1 cellular context compared by ENCODE assay signal in the genomic region with DNA sequence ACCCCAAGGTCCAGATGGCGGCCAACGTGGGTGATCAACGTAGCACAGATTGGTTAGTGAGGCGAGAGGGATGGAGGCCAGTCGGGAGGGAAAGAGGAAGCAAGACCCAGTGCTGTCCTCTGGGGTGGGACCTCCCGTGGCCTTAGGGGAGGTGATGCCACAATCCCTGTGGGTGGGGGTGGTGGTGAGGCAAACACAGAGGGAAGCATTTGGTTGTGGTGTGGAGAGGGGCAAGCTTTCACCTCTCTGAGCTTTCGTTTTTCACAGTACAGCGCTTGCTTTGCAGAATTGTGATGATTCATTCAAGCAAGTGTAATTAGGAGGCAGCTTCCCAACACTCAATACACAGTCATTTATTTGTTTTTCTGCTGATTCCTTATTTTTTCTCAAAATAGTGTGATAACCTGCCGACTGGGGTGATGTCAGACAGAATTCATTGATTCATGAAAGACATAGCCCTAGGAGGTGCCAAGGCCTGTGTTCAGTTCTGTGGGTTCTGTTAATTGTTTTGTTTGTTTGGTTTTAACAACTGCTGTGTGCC.
TF ChIP-seq lines count a peak whose summit lies in the region.

No MANE protein-coding gene starts in this region.

TF ChIP-seq in K562, 482 proteins besides CTCF, POLR2A, EP300 and RAD21:
- TF ChIP-seq MAFG (tag; conservative IDR thresholded peaks at IDR 0.05) (peak; percentile 67), ZNF316 (IDR thresholded peaks at IDR 0.05) (peak; percentile 81), ZKSCAN1 (IDR thresholded peaks at IDR 0.05; ENCODE audit: low read depth, low read length) (no peak), EZH2 (IDR thresholded peaks at IDR 0.05; ENCODE audit: borderline replicate concordance, low read depth, low read length) (no peak), CHCHD3 (CRISPR knock-in tag; IDR thresholded peaks at IDR 0.05) (no peak), ESRRB (CRISPR knock-in tag; IDR thresholded peaks at IDR 0.05; ENCODE audit: borderline replicate concordance) (no peak), MEF2D (tag; conservative IDR thresholded peaks at IDR 0.05; ENCODE audit: low read depth) (no peak), C11orf30 (IDR thresholded peaks at IDR 0.05; ENCODE audit: low read depth) (peak; percentile 65; the same call in 1 of the 2 replicates), MYBL2 (IDR thresholded peaks at IDR 0.05; ENCODE audit: low read depth) (no peak), MYBL2 (CRISPR knock-in tag; IDR thresholded peaks at IDR 0.05; ENCODE audit: borderline replicate concordance) (no peak), SNIP1 (IDR thresholded peaks at IDR 0.05; ENCODE audit: low read depth) (no peak), DNMT1 (IDR thresholded peaks at IDR 0.05) (no peak), NFIX (CRISPR knock-in tag; IDR thresholded peaks at IDR 0.05; ENCODE audit: low read depth) (no peak), ZNF311 (CRISPR knock-in tag; IDR thresholded peaks at IDR 0.05) (no peak), EWSR1 (IDR thresholded peaks at IDR 0.05; ENCODE audit: borderline replicate concordance, low read depth, partially characterized antibody) (no peak), NR1H2 (CRISPR knock-in tag; IDR thresholded peaks at IDR 0.05) (no peak), MED1 (CRISPR knock-in tag; IDR thresholded peaks at IDR 0.05; ENCODE audit: borderline replicate concordance) (no peak), MTA2 (IDR thresholded peaks at IDR 0.05; ENCODE audit: low read depth) (no peak), GATAD2B (IDR thresholded peaks at IDR 0.05; ENCODE audit: borderline replicate concordance) (no peak), HDAC3 (IDR thresholded peaks at IDR 0.05; ENCODE audit: borderline replicate concordance, partially characterized antibody) (no peak), BCOR (IDR thresholded peaks at IDR 0.05) (no peak), BACH1 (tag; IDR thresholded peaks at IDR 0.05) (no peak)
- TF ChIP-seq, protein P1, sequence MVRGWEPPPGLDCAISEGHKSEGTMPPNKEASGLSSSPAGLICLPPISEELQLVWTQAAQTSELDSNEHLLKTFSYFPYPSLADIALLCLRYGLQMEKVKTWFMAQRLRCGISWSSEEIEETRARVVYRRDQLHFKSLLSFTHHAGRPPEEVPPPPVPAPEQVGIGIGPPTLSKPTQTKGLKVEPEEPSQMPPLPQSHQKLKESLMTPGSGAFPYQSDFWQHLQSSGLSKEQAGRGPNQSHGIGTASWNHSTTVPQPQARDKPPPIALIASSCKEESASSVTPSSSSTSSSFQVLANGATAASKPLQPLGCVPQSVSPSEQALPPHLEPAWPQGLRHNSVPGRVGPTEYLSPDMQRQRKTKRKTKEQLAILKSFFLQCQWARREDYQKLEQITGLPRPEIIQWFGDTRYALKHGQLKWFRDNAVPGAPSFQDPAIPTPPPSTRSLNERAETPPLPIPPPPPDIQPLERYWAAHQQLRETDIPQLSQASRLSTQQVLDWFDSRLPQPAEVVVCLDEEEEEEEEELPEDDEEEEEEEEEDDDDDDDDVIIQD (CRISPR knock-in tag; IDR thresholded peaks at IDR 0.05), result no peak
- TF ChIP-seq, protein P2, sequence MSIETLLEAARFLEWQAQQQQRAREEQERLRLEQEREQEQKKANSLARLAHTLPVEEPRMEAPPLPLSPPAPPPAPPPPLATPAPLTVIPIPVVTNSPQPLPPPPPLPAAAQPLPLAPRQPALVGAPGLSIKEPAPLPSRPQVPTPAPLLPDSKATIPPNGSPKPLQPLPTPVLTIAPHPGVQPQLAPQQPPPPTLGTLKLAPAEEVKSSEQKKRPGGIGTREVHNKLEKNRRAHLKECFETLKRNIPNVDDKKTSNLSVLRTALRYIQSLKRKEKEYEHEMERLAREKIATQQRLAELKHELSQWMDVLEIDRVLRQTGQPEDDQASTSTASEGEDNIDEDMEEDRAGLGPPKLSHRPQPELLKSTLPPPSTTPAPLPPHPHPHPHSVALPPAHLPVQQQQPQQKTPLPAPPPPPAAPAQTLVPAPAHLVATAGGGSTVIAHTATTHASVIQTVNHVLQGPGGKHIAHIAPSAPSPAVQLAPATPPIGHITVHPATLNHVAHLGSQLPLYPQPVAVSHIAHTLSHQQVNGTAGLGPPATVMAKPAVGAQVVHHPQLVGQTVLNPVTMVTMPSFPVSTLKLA (conservative IDR thresholded peaks at IDR 0.05), result no peak
- TF ChIP-seq, protein P3, sequence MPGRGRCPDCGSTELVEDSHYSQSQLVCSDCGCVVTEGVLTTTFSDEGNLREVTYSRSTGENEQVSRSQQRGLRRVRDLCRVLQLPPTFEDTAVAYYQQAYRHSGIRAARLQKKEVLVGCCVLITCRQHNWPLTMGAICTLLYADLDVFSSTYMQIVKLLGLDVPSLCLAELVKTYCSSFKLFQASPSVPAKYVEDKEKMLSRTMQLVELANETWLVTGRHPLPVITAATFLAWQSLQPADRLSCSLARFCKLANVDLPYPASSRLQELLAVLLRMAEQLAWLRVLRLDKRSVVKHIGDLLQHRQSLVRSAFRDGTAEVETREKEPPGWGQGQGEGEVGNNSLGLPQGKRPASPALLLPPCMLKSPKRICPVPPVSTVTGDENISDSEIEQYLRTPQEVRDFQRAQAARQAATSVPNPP (IDR thresholded peaks at IDR 0.05; ENCODE audit: borderline replicate concordance, insufficient read depth, insufficient read length), result no peak
- TF ChIP-seq, protein P4, sequence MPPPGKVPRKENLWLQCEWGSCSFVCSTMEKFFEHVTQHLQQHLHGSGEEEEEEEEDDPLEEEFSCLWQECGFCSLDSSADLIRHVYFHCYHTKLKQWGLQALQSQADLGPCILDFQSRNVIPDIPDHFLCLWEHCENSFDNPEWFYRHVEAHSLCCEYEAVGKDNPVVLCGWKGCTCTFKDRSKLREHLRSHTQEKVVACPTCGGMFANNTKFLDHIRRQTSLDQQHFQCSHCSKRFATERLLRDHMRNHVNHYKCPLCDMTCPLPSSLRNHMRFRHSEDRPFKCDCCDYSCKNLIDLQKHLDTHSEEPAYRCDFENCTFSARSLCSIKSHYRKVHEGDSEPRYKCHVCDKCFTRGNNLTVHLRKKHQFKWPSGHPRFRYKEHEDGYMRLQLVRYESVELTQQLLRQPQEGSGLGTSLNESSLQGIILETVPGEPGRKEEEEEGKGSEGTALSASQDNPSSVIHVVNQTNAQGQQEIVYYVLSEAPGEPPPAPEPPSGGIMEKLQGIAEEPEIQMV (tag; conservative IDR thresholded peaks at IDR 0.05; ENCODE audit: low read depth), result no peak
